Comparison of ENCODE assay signal across 27 cellular contexts in genomic region chr6:93823489-93823888, GRCh38.
"Had no signal": no experiment of that assay in that cellular context is flagged by ENCODE, and none has a peak within 500 bp of the region (broad histone marks: within the 10 kb centered on the region; RNA-seq: fewer than 3 reads in every experiment).

No MANE protein-coding gene starts in this region.

- H3K9me3 ChIP-seq: colonic mucosa, esophagus muscularis mucosa, esophagus squamous epithelium, gastrocnemius medialis, gastroesophageal sphincter had no signal

- H3K27ac Mint-ChIP-seq: dendritic cell treated with granulocyte-macrophage colony-stimulating factor and Interleukin-4, amounts not matched to agents 40 ng/mL and 50 ng/mL, for 4 days; effector memory CD8-positive, alpha-beta T cell; endodermal cell had no signal

- H3K27me3 Mint-ChIP-seq: dendritic cell treated with granulocyte-macrophage colony-stimulating factor and Interleukin-4, amounts not matched to agents 40 ng/mL and 50 ng/mL, for 4 days; effector memory CD8-positive, alpha-beta T cell had no signal

- ATAC-seq: effector memory CD8-positive, alpha-beta T cell; esophagus mucosa; foreskin keratinocyte; gastrocnemius medialis; gastroesophageal sphincter; heart left ventricle; heart right ventricle had no signal

- H3K79me2 ChIP-seq: hepatocyte had no signal

- H3K27ac ChIP-seq: colonic mucosa, coronary artery, dorsolateral prefrontal cortex, epithelial cell of prostate, esophagus muscularis mucosa, esophagus squamous epithelium, foreskin keratinocyte, gastrocnemius medialis, gastroesophageal sphincter, heart left ventricle, heart right ventricle, hepatocyte had no signal

- H3K4me1 ChIP-seq: colonic mucosa, esophagus muscularis mucosa, esophagus squamous epithelium, foreskin keratinocyte, gastrocnemius medialis, gastroesophageal sphincter, heart left ventricle, heart right ventricle had no signal

- DNase-seq: colonic mucosa; cortex of kidney; dermis blood vessel endothelial cell; dorsolateral prefrontal cortex; effector CD4-positive, alpha-beta T cell; effector CD8-positive, alpha-beta T cell; effector memory CD4-positive, alpha-beta T cell; effector memory CD8-positive, alpha-beta T cell; endodermal cell; erythroblast; esophagus squamous epithelium; foreskin fibroblast; foreskin keratinocyte; foreskin melanocyte; gastrocnemius medialis; glutamatergic neuron; head of caudate nucleus; heart left ventricle; heart right ventricle had no signal

- H3K4me2 ChIP-seq: hepatocyte had no signal

- H3K4me3 ChIP-seq: colonic mucosa, coronary artery, dorsolateral prefrontal cortex, esophagus muscularis mucosa, esophagus squamous epithelium, gastrocnemius medialis, gastroesophageal sphincter, heart left ventricle, heart right ventricle, hepatocyte had no signal

- H2AFZ ChIP-seq: hepatocyte had no signal

- H3K27me3 ChIP-seq: colonic mucosa, dorsolateral prefrontal cortex, esophagus muscularis mucosa, esophagus squamous epithelium, foreskin keratinocyte, gastrocnemius medialis, gastroesophageal sphincter, heart left ventricle, heart right ventricle, hepatocyte had no signal

- H3K36me3 ChIP-seq: colonic mucosa, esophagus muscularis mucosa, esophagus squamous epithelium, gastrocnemius medialis, gastroesophageal sphincter, heart left ventricle, heart right ventricle had no signal

- H3K4me3 Mint-ChIP-seq: dendritic cell treated with granulocyte-macrophage colony-stimulating factor and Interleukin-4, amounts not matched to agents 40 ng/mL and 50 ng/mL, for 4 days; effector memory CD8-positive, alpha-beta T cell; endodermal cell had no signal

- H3K9me3 Mint-ChIP-seq: dendritic cell treated with granulocyte-macrophage colony-stimulating factor and Interleukin-4, amounts not matched to agents 40 ng/mL and 50 ng/mL, for 4 days had no signal

- FAIRE-seq: endothelial cell of umbilical vein had no signal
